ENCODE assay signal across 1 cellular context in the genomic region with DNA sequence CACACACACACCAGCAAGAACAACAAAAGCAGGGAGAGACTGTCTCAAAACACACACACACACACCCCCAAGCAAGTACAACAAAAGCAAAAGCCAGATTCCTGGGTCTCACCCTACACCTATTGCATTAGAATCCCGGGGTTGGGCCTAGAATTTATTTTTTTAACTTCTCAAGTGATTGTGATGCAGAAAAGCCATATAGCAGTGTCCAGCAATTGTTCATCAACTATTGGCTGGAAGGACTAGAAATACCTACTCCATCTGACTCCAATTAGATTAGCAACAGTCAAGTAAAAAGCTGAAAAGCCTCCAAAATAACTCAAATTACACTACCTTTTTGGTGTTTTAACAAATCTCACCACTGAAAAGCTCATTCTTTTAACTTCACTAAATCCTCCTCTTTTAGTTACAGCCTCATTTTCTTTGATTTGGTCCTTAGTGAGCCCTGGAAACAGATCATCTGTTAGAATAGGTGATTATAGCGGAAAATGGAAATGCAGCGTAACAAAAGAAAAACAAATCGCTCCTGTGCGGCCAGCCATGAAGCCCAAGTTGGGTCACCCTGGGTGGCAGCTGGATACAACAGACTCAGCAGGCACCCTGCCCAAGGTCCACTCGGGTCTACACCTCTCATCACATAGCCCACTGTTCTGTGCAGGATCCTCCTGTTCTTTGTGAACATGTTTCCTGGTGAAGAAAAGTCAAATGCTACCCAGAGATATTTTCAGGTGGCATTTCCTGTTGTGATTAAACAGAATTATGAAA.
TF ChIP-seq lines count a peak whose summit lies in the region.

No MANE protein-coding gene starts in this region.

TF ChIP-seq in GM23338, 12 proteins besides CTCF, POLR2A, EP300 and RAD21 (continued from another document):
- TF ChIP-seq, protein P1, sequence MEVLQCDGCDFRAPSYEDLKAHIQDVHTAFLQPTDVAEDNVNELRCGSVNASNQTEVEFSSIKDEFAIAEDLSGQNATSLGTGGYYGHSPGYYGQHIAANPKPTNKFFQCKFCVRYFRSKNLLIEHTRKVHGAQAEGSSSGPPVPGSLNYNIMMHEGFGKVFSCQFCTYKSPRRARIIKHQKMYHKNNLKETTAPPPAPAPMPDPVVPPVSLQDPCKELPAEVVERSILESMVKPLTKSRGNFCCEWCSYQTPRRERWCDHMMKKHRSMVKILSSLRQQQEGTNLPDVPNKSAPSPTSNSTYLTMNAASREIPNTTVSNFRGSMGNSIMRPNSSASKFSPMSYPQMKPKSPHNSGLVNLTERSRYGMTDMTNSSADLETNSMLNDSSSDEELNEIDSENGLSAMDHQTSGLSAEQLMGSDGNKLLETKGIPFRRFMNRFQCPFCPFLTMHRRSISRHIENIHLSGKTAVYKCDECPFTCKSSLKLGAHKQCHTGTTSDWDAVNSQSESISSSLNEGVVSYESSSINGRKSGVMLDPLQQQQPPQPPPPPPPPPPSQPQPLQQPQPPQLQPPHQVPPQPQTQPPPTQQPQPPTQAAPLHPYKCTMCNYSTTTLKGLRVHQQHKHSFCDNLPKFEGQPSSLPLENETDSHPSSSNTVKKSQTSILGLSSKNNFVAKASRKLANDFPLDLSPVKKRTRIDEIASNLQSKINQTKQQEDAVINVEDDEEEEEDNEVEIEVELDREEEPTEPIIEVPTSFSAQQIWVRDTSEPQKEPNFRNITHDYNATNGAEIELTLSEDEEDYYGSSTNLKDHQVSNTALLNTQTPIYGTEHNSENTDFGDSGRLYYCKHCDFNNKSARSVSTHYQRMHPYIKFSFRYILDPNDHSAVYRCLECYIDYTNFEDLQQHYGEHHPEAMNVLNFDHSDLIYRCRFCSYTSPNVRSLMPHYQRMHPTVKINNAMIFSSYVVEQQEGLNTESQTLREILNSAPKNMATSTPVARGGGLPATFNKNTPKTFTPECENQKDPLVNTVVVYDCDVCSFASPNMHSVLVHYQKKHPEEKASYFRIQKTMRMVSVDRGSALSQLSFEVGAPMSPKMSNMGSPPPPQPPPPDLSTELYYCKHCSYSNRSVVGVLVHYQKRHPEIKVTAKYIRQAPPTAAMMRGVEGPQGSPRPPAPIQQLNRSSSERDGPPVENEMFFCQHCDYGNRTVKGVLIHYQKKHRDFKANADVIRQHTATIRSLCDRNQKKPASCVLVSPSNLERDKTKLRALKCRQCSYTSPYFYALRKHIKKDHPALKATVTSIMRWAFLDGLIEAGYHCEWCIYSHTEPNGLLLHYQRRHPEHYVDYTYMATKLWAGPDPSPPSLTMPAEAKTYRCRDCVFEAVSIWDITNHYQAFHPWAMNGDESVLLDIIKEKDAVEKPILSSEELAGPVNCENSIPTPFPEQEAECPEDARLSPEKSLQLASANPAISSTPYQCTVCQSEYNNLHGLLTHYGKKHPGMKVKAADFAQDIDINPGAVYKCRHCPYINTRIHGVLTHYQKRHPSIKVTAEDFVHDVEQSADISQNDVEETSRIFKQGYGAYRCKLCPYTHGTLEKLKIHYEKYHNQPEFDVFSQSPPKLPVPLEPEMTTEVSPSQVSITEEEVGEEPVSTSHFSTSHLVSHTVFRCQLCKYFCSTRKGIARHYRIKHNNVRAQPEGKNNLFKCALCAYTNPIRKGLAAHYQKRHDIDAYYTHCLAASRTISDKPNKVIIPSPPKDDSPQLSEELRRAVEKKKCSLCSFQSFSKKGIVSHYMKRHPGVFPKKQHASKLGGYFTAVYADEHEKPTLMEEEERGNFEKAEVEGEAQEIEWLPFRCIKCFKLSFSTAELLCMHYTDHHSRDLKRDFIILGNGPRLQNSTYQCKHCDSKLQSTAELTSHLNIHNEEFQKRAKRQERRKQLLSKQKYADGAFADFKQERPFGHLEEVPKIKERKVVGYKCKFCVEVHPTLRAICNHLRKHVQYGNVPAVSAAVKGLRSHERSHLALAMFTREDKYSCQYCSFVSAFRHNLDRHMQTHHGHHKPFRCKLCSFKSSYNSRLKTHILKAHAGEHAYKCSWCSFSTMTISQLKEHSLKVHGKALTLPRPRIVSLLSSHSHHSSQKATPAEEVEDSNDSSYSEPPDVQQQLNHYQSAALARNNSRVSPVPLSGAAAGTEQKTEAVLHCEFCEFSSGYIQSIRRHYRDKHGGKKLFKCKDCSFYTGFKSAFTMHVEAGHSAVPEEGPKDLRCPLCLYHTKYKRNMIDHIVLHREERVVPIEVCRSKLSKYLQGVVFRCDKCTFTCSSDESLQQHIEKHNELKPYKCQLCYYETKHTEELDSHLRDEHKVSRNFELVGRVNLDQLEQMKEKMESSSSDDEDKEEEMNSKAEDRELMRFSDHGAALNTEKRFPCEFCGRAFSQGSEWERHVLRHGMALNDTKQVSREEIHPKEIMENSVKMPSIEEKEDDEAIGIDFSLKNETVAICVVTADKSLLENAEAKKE (CRISPR knock-in tag; IDR thresholded peaks at IDR 0.05): no peak
- TF ChIP-seq EZH2 (IDR thresholded peaks at IDR 0.05; ENCODE audit: low read depth, unreplicated experiment) (no peak), JUNB (IDR thresholded peaks at IDR 0.05; ENCODE audit: unreplicated experiment) (no peak), CREB1 (CRISPR knock-in tag; IDR thresholded peaks at IDR 0.05; ENCODE audit: low read depth) (no peak)
- TF ChIP-seq, protein P2, sequence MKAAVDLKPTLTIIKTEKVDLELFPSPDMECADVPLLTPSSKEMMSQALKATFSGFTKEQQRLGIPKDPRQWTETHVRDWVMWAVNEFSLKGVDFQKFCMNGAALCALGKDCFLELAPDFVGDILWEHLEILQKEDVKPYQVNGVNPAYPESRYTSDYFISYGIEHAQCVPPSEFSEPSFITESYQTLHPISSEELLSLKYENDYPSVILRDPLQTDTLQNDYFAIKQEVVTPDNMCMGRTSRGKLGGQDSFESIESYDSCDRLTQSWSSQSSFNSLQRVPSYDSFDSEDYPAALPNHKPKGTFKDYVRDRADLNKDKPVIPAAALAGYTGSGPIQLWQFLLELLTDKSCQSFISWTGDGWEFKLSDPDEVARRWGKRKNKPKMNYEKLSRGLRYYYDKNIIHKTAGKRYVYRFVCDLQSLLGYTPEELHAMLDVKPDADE (IDR thresholded peaks at IDR 0.05): no peak
TF ChIP-seq in GM23338: peak in this region for 0.
